In genomic region chr6:134293659-134294161, GRCh38 we compare ENCODE assay signal across 15 cellular contexts. TPM values are rescaled to one million over a fixed set of nuclear protein-coding genes. Genes with fewer than 3 reads are reported as not detected.
DNase-seq lines count a peak whose midpoint lies in the region; ATAC-seq and TF ChIP-seq lines count a peak whose summit lies in the region.
"Had no signal": no experiment of that assay in that cellular context is flagged by ENCODE, and none has a peak within 500 bp of the region (broad histone marks: within the 10 kb centered on the region; RNA-seq: fewer than 3 reads in every experiment).

No MANE protein-coding gene starts in this region.

- no TSS peak for BruUV-seq in OCI-LY7 (replicated peaks; lab: Mats Ljungman, UMichigan)

- H3K9me2 ChIP-seq in OCI-LY7 (ENCODE audit: insufficient read depth, low read length): no peaks in the 10 kb centered on the region

- CTCF ChIA-PET in OCI-LY7 (lab: Charles Lee; ENCODE audit: unreplicated experiment): no interaction called here

- H3K4me1 ChIP-seq in OCI-LY7 (ENCODE audit: insufficient read depth, low read length, poor library complexity, severe bottlenecking) (no peaks in the 10 kb centered on the region), tibial artery (peaks cover 0 to 12% (median 4%) of the 10 kb centered on the region in 4 donors)

- peaks cover 23% of the 10 kb centered on the region for H3K4me1 Mint-ChIP-seq in stimulated activated memory B cell treated with anti-CD40 and anti-IgM and Interleukin-4, amounts not matched to agents 10 μg/mL and 1 μg/mL and 100 μg/mL, for 72 hours

- no peaks in the 10 kb centered on the region for H3K27me3 ChIP-seq in tibial artery

- TF ChIP-seq CTCF in OCI-LY7 (conservative IDR thresholded peaks at IDR 0.05; ENCODE audit: low read length) (no peak), tibial artery (IDR thresholded peaks at IDR 0.05) (no peak)

- POLR2A ChIA-PET in OCI-LY7 (lab: Charles Lee): interaction anchor here (0.6 to 1.3 kb wide), 2 partner anchors 80 to 167 kb away, joined by 3 to 4 read pairs; no protein-coding TSS in a partner anchor

- H3K9me3 Mint-ChIP-seq in stimulated activated memory B cell treated with anti-CD40 and anti-IgM and Interleukin-4, amounts not matched to agents 10 μg/mL and 1 μg/mL and 100 μg/mL, for 72 hours: peaks cover 2% of the 10 kb centered on the region

- no peak overlapping the region for H3K4me2 ChIP-seq in OCI-LY7 (ENCODE audit: low read length)

- H3K79me2 ChIP-seq in OCI-LY7 (ENCODE audit: insufficient read depth, low read depth, low read length): no peaks in the 10 kb centered on the region

- DNase-seq in ELR (ENCODE audit: low read depth) (peak; percentile 26), OCI-LY7 (ENCODE audit: low spot score) (no peak), erythroblast (lab: John Stamatoyannopoulos, UW) (peak; percentile 60 to 66), NAMALWA (ENCODE audit: low spot score) (no peak), dedifferentiated amniotic fluid mesenchymal stem cell (ENCODE audit: extremely low spot score) (no peak), tibial artery (no peak)
- DNase-seq: ACHN, AML-193, MV-4-11, NCI-H1417 treated with DMSO at 0.1 percent for 48 hours, NCI-H2029 treated with DMSO at 0.1 percent for 48 hours, NCI-H2171 treated with DMSO at 0.1 percent for 48 hours, NCI-H510A treated with DMSO at 0.1 percent for 48 hours, Right ventricle myocardium superior had no signal

- H2AFZ ChIP-seq in OCI-LY7 (ENCODE audit: low read length): 0 out of 2 replicates have a peak overlapping the region, but pooled peaks have one; percentile 25

- no peaks in the 10 kb centered on the region for H3K27me3 Mint-ChIP-seq in stimulated activated memory B cell treated with anti-CD40 and anti-IgM and Interleukin-4, amounts not matched to agents 10 μg/mL and 1 μg/mL and 100 μg/mL, for 72 hours

- no peak for TF ChIP-seq POLR2A in erythroblast (IDR thresholded peaks at IDR 0.05; ENCODE audit: low read length)

- H3K9me3 ChIP-seq in OCI-LY7 (ENCODE audit: low read length) (no peaks in the 10 kb centered on the region), tibial artery (no peaks in the 10 kb centered on the region)

- no peaks in the 10 kb centered on the region for H4K20me1 ChIP-seq in OCI-LY7 (ENCODE audit: insufficient read depth, low read length)

- H3K4me3 ChIP-seq in OCI-LY7 (ENCODE audit: low read depth, low read length, poor library complexity, severe bottlenecking) (no peak overlapping the region), tibial artery (no peak overlapping the region)

- no peak overlapping the region for H3K27ac ChIP-seq in OCI-LY7 (ENCODE audit: low read depth, low read length, poor library complexity, severe bottlenecking)
- no peak overlapping the region for H3K27ac ChIP-seq in tibial artery

- no peak overlapping the region for H3K4me3 Mint-ChIP-seq in stimulated activated memory B cell treated with anti-CD40 and anti-IgM and Interleukin-4, amounts not matched to agents 10 μg/mL and 1 μg/mL and 100 μg/mL, for 72 hours

- no peak for ATAC-seq in stimulated activated memory B cell treated with anti-CD40 and anti-IgM and Interleukin-4, amounts not matched to agents 10 μg/mL and 1 μg/mL and 100 μg/mL, for 72 hours

- no peaks in the 10 kb centered on the region for H3K36me3 Mint-ChIP-seq in stimulated activated memory B cell treated with anti-CD40 and anti-IgM and Interleukin-4, amounts not matched to agents 10 μg/mL and 1 μg/mL and 100 μg/mL, for 72 hours

- H3K36me3 ChIP-seq in OCI-LY7 (ENCODE audit: insufficient read depth, low read length): no peaks in the 10 kb centered on the region
- no peaks in the 10 kb centered on the region for H3K36me3 ChIP-seq in tibial artery

- intact Hi-C loops in OCI-LY7 (cut with micrococcal nuclease; ENCODE audit: unreplicated experiment): no loop called here
- intact Hi-C loops in tibial artery (cut with DNase I; ENCODE audit: low total_unique reads): no loop called here

- H3K27ac Mint-ChIP-seq in stimulated activated memory B cell treated with anti-CD40 and anti-IgM and Interleukin-4, amounts not matched to agents 10 μg/mL and 1 μg/mL and 100 μg/mL, for 72 hours: peak overlapping the region; percentile 21

RNA-seq across cellular contexts. Expression of gene SGK1, which starts 24.2 kb away (rescaled TPM):
- total RNA-seq in OCI-LY7 (2014; rRNA removed; shearing (Covaris generic)): 26.6 and 27.6 TPM in 2 replicates
- 5.2 and 7.4 TPM in 2 replicates for total RNA-seq in OCI-LY7 (2022)

Comparison
In these comparisons a context has a peak if more than half of its experiments do, and no peak if none do; other contexts are left out.
1. DNase-seq: peak in ELR (single experiment) and erythroblast (2 of 2); none in OCI-LY7 (single experiment), NAMALWA (single experiment), dedifferentiated amniotic fluid mesenchymal stem cell (single experiment) and tibial artery (0 of 2).